ENCODE assay signal across 26 cellular contexts in the genomic region with DNA sequence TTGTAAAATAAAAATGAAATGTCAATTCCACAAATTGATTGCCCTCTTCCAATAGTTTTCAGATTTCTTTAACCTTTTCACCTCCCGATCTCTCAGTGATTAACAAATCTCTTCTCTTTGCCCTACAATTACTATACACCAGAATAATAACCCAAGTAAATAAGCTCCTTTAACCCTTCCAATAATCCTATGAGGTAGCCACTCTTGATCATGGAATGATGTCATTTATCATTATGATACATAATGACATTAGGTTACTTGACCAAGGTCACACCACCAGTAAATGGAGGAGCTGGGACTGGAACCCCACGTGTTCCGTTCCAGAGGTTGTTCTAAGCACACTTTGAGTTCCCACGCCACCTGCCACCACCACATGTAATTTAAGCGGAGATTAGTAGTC.
"Had no signal": no experiment of that assay in that cellular context is flagged by ENCODE, and none has a peak within 500 bp of the region (broad histone marks: within the 10 kb centered on the region; RNA-seq: fewer than 3 reads in every experiment).

No MANE protein-coding gene starts in this region.

- H3K4me2 ChIP-seq: neural progenitor cell had no signal

- H3K9me3 ChIP-seq: colonic mucosa, esophagus squamous epithelium, lower lobe of right lung, ovary, psoas muscle, spleen, testis, tibial artery, upper lobe of left lung had no signal

- H3K36me3 ChIP-seq: colonic mucosa, esophagus squamous epithelium, lower lobe of right lung, neural progenitor cell, ovary, spleen, tibial artery, upper lobe of left lung had no signal

- H3K27ac Mint-ChIP-seq: dendritic cell treated with granulocyte-macrophage colony-stimulating factor and Interleukin-4, amounts not matched to agents 40 ng/mL and 50 ng/mL, for 4 days; memory B cell; nephron; stimulated activated memory B cell treated with anti-CD40 and anti-IgM and Interleukin-4, amounts not matched to agents 10 μg/mL and 1 μg/mL and 100 μg/mL, for 72 hours had no signal

- H3K27me3 ChIP-seq: colonic mucosa, esophagus squamous epithelium, neural progenitor cell, ovary, spleen, testis, tibial artery, upper lobe of left lung had no signal

- H3K4me3 ChIP-seq: colonic mucosa, esophagus squamous epithelium, lower lobe of right lung, neural progenitor cell, ovary, psoas muscle, skin epidermis, spleen, testis, tibial artery, upper lobe of left lung had no signal

- H3K36me3 Mint-ChIP-seq: immature natural killer cell; memory B cell; neural progenitor cell; stimulated activated memory B cell treated with anti-CD40 and anti-IgM and Interleukin-4, amounts not matched to agents 10 μg/mL and 1 μg/mL and 100 μg/mL, for 72 hours had no signal

- H3K4me1 ChIP-seq: colonic mucosa, psoas muscle, testis had no signal

- H3K9ac ChIP-seq: neural progenitor cell had no signal

- H2AFZ ChIP-seq: neural progenitor cell had no signal

- H3K27ac ChIP-seq: colonic mucosa, esophagus squamous epithelium, lower lobe of right lung, neural progenitor cell, ovary, psoas muscle, testis, tibial artery, upper lobe of left lung had no signal

- H3K4me3 Mint-ChIP-seq: dendritic cell treated with granulocyte-macrophage colony-stimulating factor and Interleukin-4, amounts not matched to agents 40 ng/mL and 50 ng/mL, for 4 days; memory B cell; nephron; neural progenitor cell; stimulated activated memory B cell treated with anti-CD40 and anti-IgM and Interleukin-4, amounts not matched to agents 10 μg/mL and 1 μg/mL and 100 μg/mL, for 72 hours had no signal

- DNase-seq: colonic mucosa; effector CD8-positive, alpha-beta T cell; erythroblast; esophagus squamous epithelium; immature natural killer cell; islet precursor cell; left ventricle myocardium superior; lower lobe of right lung; occipital lobe; ovary; posterior cingulate gyrus; psoas muscle; right cardiac atrium; spleen; stimulated activated CD4-positive, alpha-beta T cell treated with anti-CD3 and anti-CD28 coated beads, Interleukin-4, amount 100 ng/mL, for 4 hours; stimulated activated naive CD8-positive, alpha-beta T cell treated with anti-CD3 and anti-CD28 coated beads, Interleukin-15, Interleukin-2, amounts not matched to agents 100 U/mL and 50 U/mL, for 24 hours; substantia nigra; testis; tibial artery; upper lobe of left lung had no signal

- ATAC-seq: left ventricle myocardium superior; psoas muscle; right cardiac atrium; stimulated activated memory B cell treated with anti-CD40 and anti-IgM and Interleukin-4, amounts not matched to agents 10 μg/mL and 1 μg/mL and 100 μg/mL, for 72 hours; stimulated activated naive CD8-positive, alpha-beta T cell treated with anti-CD3 and anti-CD28 coated beads, Interleukin-15, Interleukin-2, amounts not matched to agents 100 U/mL and 50 U/mL, for 24 hours had no signal
